In genomic region chr3:4763604-4764247, GRCh38 we compare ENCODE assay signal across 18 cellular contexts.
DNase-seq lines count a peak whose midpoint lies in the region; ATAC-seq and TF ChIP-seq lines count a peak whose summit lies in the region.
"Had no signal": no experiment of that assay in that cellular context is flagged by ENCODE, and none has a peak within 500 bp of the region (broad histone marks: within the 10 kb centered on the region; RNA-seq: fewer than 3 reads in every experiment).

No MANE protein-coding gene starts in this region.

- H3F3A ChIP-seq in neural progenitor cell (ENCODE audit: low read depth), result no peaks in the 10 kb centered on the region

- no peak overlapping the region for H3K4me3 Mint-ChIP-seq in activated T-helper 1 cell treated with anti-CD3 and anti-CD28 coated beads, Interleukin-12 subunit alpha, Interleukin-12 subunit beta, Interleukin-2, Interleukin-4 antibody, amounts not matched to agents 30 ng/mL and 10 ng/mL and 1 ng/mL, durations not matched to agents 14 hours and 24 hours and 36 hours
- H3K4me3 Mint-ChIP-seq in glutamatergic neuron (ENCODE audit: unreplicated experiment) (no peak overlapping the region), neural progenitor cell (no peak overlapping the region)
- H3K4me3 Mint-ChIP-seq in stimulated activated naive B cell treated with anti-CD40 and anti-IgM and Interleukin-4, amounts not matched to agents 10 μg/mL and 1 μg/mL and 100 μg/mL, for 72 hours, result no peak overlapping the region
- H3K4me3 Mint-ChIP-seq: CD14-positive monocyte; CD4-positive, alpha-beta memory T cell; HFFc6 had no signal

- peaks cover 86% of the 10 kb centered on the region for H3K36me3 Mint-ChIP-seq in activated T-helper 1 cell treated with anti-CD3 and anti-CD28 coated beads, Interleukin-12 subunit alpha, Interleukin-12 subunit beta, Interleukin-2, Interleukin-4 antibody, amounts not matched to agents 30 ng/mL and 10 ng/mL and 1 ng/mL, durations not matched to agents 14 hours and 24 hours and 36 hours (ENCODE audit: low read depth)
- H3K36me3 Mint-ChIP-seq in glutamatergic neuron (ENCODE audit: unreplicated experiment) (peaks cover 16% of the 10 kb centered on the region), neural progenitor cell (peaks cover 2% of the 10 kb centered on the region)
- H3K36me3 Mint-ChIP-seq in stimulated activated naive B cell treated with anti-CD40 and anti-IgM and Interleukin-4, amounts not matched to agents 10 μg/mL and 1 μg/mL and 100 μg/mL, for 72 hours, result peaks cover 60 to 87% of the 10 kb centered on the region in 2 donors

- TF ChIP-seq CTCF in glutamatergic neuron (IDR thresholded peaks at IDR 0.05; ENCODE audit: partially characterized antibody, unreplicated experiment) (no peak), body of pancreas (IDR thresholded peaks at IDR 0.05) (no peak), neural progenitor cell (IDR thresholded peaks at IDR 0.05) (no peak)

- H3K4me1 Mint-ChIP-seq in activated T-helper 1 cell treated with anti-CD3 and anti-CD28 coated beads, Interleukin-12 subunit alpha, Interleukin-12 subunit beta, Interleukin-2, Interleukin-4 antibody, amounts not matched to agents 30 ng/mL and 10 ng/mL and 1 ng/mL, durations not matched to agents 14 hours and 24 hours and 36 hours (ENCODE audit: low read depth), result peaks cover 23% of the 10 kb centered on the region
- no peaks in the 10 kb centered on the region for H3K4me1 Mint-ChIP-seq in glutamatergic neuron (ENCODE audit: low read depth, unreplicated experiment)
- H3K4me1 Mint-ChIP-seq in stimulated activated naive B cell treated with anti-CD40 and anti-IgM and Interleukin-4, amounts not matched to agents 10 μg/mL and 1 μg/mL and 100 μg/mL, for 72 hours, result peaks cover 7 to 9% of the 10 kb centered on the region in 2 donors
- peaks cover 4% of the 10 kb centered on the region for H3K4me1 Mint-ChIP-seq in neural progenitor cell

- no peak for TF ChIP-seq POLR2A in body of pancreas (IDR thresholded peaks at IDR 0.05)

- H3K36me3 ChIP-seq in body of pancreas (replicated peaks in 1 of 2; ENCODE audit: insufficient read depth in 1 of 2, low read depth in 2 of 2) (no peaks in the 10 kb centered on the region), neural progenitor cell (no peaks in the 10 kb centered on the region)

- H3K27me3 Mint-ChIP-seq in activated T-helper 1 cell treated with anti-CD3 and anti-CD28 coated beads, Interleukin-12 subunit alpha, Interleukin-12 subunit beta, Interleukin-2, Interleukin-4 antibody, amounts not matched to agents 30 ng/mL and 10 ng/mL and 1 ng/mL, durations not matched to agents 14 hours and 24 hours and 36 hours (ENCODE audit: insufficient read depth), result no peaks in the 10 kb centered on the region
- H3K27me3 Mint-ChIP-seq in glutamatergic neuron (ENCODE audit: unreplicated experiment), result peaks cover 1% of the 10 kb centered on the region
- no peaks in the 10 kb centered on the region for H3K27me3 Mint-ChIP-seq in stimulated activated naive B cell treated with anti-CD40 and anti-IgM and Interleukin-4, amounts not matched to agents 10 μg/mL and 1 μg/mL and 100 μg/mL, for 72 hours
- peaks cover 7% of the 10 kb centered on the region for H3K27me3 Mint-ChIP-seq in neural progenitor cell (ENCODE audit: insufficient read depth, low read depth)
- H3K27me3 Mint-ChIP-seq: CD4-positive, alpha-beta memory T cell had no signal

- H3K4me3 ChIP-seq in body of pancreas (no peak overlapping the region), neural progenitor cell (no peak overlapping the region)
- H3K4me3 ChIP-seq: BLaER1 had no signal

- 87 to 89% methylated on average over 21 of the region's 21 CpGs for WGBS in body of pancreas, 2 donors

- no peaks in the 10 kb centered on the region for H4K20me1 ChIP-seq in neural progenitor cell (ENCODE audit: low read depth)
- H4K20me1 ChIP-seq: BLaER1 had no signal

- peaks cover 14% of the 10 kb centered on the region for H3K4me1 ChIP-seq in body of pancreas
- no peaks in the 10 kb centered on the region for H3K4me1 ChIP-seq in neural progenitor cell
- H3K4me1 ChIP-seq: BLaER1 had no signal

- intact Hi-C loops in activated T-helper 1 cell treated with anti-CD3 and anti-CD28 coated beads, Interleukin-12 subunit alpha, Interleukin-12 subunit beta, Interleukin-2, Interleukin-4 antibody, amounts not matched to agents 30 ng/mL and 10 ng/mL and 1 ng/mL, durations not matched to agents 14 hours and 24 hours and 36 hours (cut with micrococcal nuclease), result loop anchor here (1.0 kb wide), 1 partner anchor 8 kb away; no protein-coding TSS in a partner anchor
- intact Hi-C loops in body of pancreas (cut with DNase I), result no loop called here

- ATAC-seq in stimulated activated naive B cell treated with anti-CD40 and anti-IgM and Interleukin-4, amounts not matched to agents 10 μg/mL and 1 μg/mL and 100 μg/mL, for 72 hours (replicated peaks), result no peak
- no peak for ATAC-seq in body of pancreas
- ATAC-seq: HCT116 had no signal

- no peak overlapping the region for H3K9ac ChIP-seq in neural progenitor cell
- H3K9ac ChIP-seq: BLaER1 had no signal

- no peaks in the 10 kb centered on the region for H3K9me3 ChIP-seq in body of pancreas
- H3K9me3 ChIP-seq in neural progenitor cell (ENCODE audit: low read depth), result no peaks in the 10 kb centered on the region

- no peak overlapping the region for H3K27ac ChIP-seq in body of pancreas
- no peak overlapping the region for H3K27ac ChIP-seq in neural progenitor cell
- H3K27ac ChIP-seq: BLaER1 had no signal

- peak overlapping the region; percentile 31 for H3K27ac Mint-ChIP-seq in activated T-helper 1 cell treated with anti-CD3 and anti-CD28 coated beads, Interleukin-12 subunit alpha, Interleukin-12 subunit beta, Interleukin-2, Interleukin-4 antibody, amounts not matched to agents 30 ng/mL and 10 ng/mL and 1 ng/mL, durations not matched to agents 14 hours and 24 hours and 36 hours
- H3K27ac Mint-ChIP-seq in glutamatergic neuron (ENCODE audit: unreplicated experiment), result peak overlapping the region; percentile 21
- H3K27ac Mint-ChIP-seq in stimulated activated naive B cell treated with anti-CD40 and anti-IgM and Interleukin-4, amounts not matched to agents 10 μg/mL and 1 μg/mL and 100 μg/mL, for 72 hours, result peak overlapping the region; percentile 33
- H3K27ac Mint-ChIP-seq in neural progenitor cell, result no peak overlapping the region
- H3K27ac Mint-ChIP-seq: HFFc6 had no signal

- H3K4me2 ChIP-seq in neural progenitor cell, result no peak overlapping the region
- H3K4me2 ChIP-seq: BLaER1 had no signal

- H3K27me3 ChIP-seq in body of pancreas (no peaks in the 10 kb centered on the region), neural progenitor cell (no peaks in the 10 kb centered on the region)
- H3K27me3 ChIP-seq: BLaER1 had no signal

- no peaks in the 10 kb centered on the region for H3K79me2 ChIP-seq in neural progenitor cell (ENCODE audit: low read depth)

- H2AFZ ChIP-seq in neural progenitor cell (replicated peaks), result no peak overlapping the region

- peaks cover 39% of the 10 kb centered on the region for H3K9me3 Mint-ChIP-seq in activated T-helper 1 cell treated with anti-CD3 and anti-CD28 coated beads, Interleukin-12 subunit alpha, Interleukin-12 subunit beta, Interleukin-2, Interleukin-4 antibody, amounts not matched to agents 30 ng/mL and 10 ng/mL and 1 ng/mL, durations not matched to agents 14 hours and 24 hours and 36 hours
- H3K9me3 Mint-ChIP-seq in glutamatergic neuron (ENCODE audit: unreplicated experiment) (peaks cover 2% of the 10 kb centered on the region), neural progenitor cell (peaks cover 14% of the 10 kb centered on the region)
- H3K9me3 Mint-ChIP-seq in stimulated activated naive B cell treated with anti-CD40 and anti-IgM and Interleukin-4, amounts not matched to agents 10 μg/mL and 1 μg/mL and 100 μg/mL, for 72 hours, result no peaks in the 10 kb centered on the region

- peak; percentile 91 for DNase-seq in NCI-H524 treated with DMSO at 0.1 percent for 48 hours (lab: John Stamatoyannopoulos, UW)
- DNase-seq in activated T-helper 1 cell treated with anti-CD3 and anti-CD28 coated beads, Interleukin-12 subunit alpha, Interleukin-12 subunit beta, Interleukin-2, Interleukin-4 antibody, amounts not matched to agents 30 ng/mL and 10 ng/mL and 1 ng/mL, durations not matched to agents 14 hours and 24 hours and 36 hours (ENCODE audit: low spot score), result no peak
- DNase-seq in glutamatergic neuron, result no peak
- no peak for DNase-seq in stimulated activated naive B cell treated with anti-CD40 and anti-IgM and Interleukin-4, amounts not matched to agents 10 μg/mL and 1 μg/mL and 100 μg/mL, for 72 hours
- no peak for DNase-seq in cerebellum (ENCODE audit: low spot score)
- DNase-seq in body of pancreas, result no peak
- DNase-seq in neural progenitor cell (ENCODE audit: low spot score), result no peak
- DNase-seq: 8988T; CD4-positive, alpha-beta memory T cell; DMS153; DMS79; GF-D8; GOT3; H7; HFFc6 had no signal
